ENCODE assay signal across 31 cellular contexts in the genomic region with DNA sequence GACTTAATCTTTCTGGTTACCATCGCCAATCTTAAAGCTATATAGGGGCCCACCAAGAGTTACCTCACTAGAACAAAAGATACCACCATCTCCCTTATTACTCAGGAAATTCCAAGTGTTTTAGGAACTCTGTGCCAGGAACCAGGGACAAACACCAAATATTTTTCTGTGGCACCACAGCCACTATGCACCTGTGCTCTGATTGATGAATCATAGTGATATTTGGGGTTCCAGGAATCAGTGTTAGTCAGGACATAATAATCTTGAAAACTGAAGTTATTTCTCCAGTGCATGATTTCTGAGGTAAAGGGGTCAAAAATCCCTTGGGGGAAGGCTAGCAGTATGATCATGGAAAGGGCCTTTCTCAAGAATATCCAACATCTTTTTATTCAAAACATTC. TPM values are rescaled to one million over a fixed set of nuclear protein-coding genes. Genes with fewer than 3 reads are reported as not detected.
"Had no signal": no experiment of that assay in that cellular context is flagged by ENCODE, and none has a peak within 500 bp of the region (broad histone marks: within the 10 kb centered on the region; RNA-seq: fewer than 3 reads in every experiment).

No MANE protein-coding gene starts in this region.

- H3K4me3 ChIP-seq: cardiac muscle cell, SJCRH30, SK-N-MC had no signal

- DNase-seq: activated CD4-positive, alpha-beta T cell treated with anti-CD3 and anti-CD28 coated beads, Interleukin-2, amount 10 ng/mL, durations not matched to agents 24 days and 14 days; activated CD4-positive, alpha-beta T cell treated with anti-CD3 and anti-CD28 coated beads, Interleukin-2, amount 50 U/mL, for 4 hours; activated CD4-positive, CD25-positive, alpha-beta regulatory T cell; activated CD8-positive, alpha-beta T cell treated with anti-CD3 and anti-CD28 coated beads for 36 hours; activated effector memory CD4-positive, alpha-beta T cell treated with anti-CD3 and anti-CD28 coated beads, Interleukin-2, amount 50 U/mL, for 16 hours; activated naive CD4-positive, alpha-beta T cell; activated naive CD4-positive, alpha-beta T cell treated with anti-CD3 and anti-CD28 coated beads, Interleukin-2, amount 50 U/mL, for 16 hours; activated naive CD8-positive, alpha-beta T cell treated with anti-CD3 and anti-CD28 coated beads for 36 hours; activated T-cell treated with anti-CD3 and anti-CD28 coated beads, Interleukin-2, amount 50 U/mL, for 1 hour; activated T-cell treated with anti-CD3 and anti-CD28 coated beads, Interleukin-2, amount 50 U/mL, for 72 hours; amniotic stem cell; aorta; Kasumi-1; MM.1S; MV-4-11; NCI-H1092; NCI-H1436 treated with DMSO at 0.1 percent for 48 hours; NCI-H1694 treated with DMSO at 0.1 percent for 48 hours; NCI-H2029; NCI-H345; NCI-H524 treated with DMSO at 0.1 percent for 48 hours; OCI-M1; SHP77; SJCRH30; T1000 had no signal

- H3K36me3 ChIP-seq: cardiac muscle cell, SJCRH30, WERI-Rb-1 had no signal

- H3K27me3 ChIP-seq: cardiac muscle cell, SJCRH30 had no signal

- ATAC-seq: activated CD8-positive, alpha-beta T cell treated with anti-CD3 and anti-CD28 coated beads for 36 hours; activated T-cell treated with anti-CD3 and anti-CD28 coated beads, Interleukin-2, amount 50 U/mL, for 72 hours; activated T-helper 17 cell treated with anti-CD3 and anti-CD28 coated beads, Interleukin-2, amount 50 U/mL, for 72 hours; Panc1 had no signal

- H3K27ac ChIP-seq: cardiac muscle cell, SJCRH30, SK-N-MC, WERI-Rb-1 had no signal

- H3K9me3 ChIP-seq: SJCRH30 had no signal

RNA-seq across cellular contexts. Expression of gene TICAM2, which starts 33.7 kb away (rescaled TPM):
- total RNA-seq: NCI-H460 had no signal
